17 cellular contexts compared by ENCODE assay signal in genomic region chr6:17768388-17768787, GRCh38.
A peak's percentile ranks its signal among the peaks of the same experiment; 100 is the strongest.
DNase-seq lines count a peak whose midpoint lies in the region; ATAC-seq and TF ChIP-seq lines count a peak whose summit lies in the region.
"Had no signal": no experiment of that assay in that cellular context is flagged by ENCODE, and none has a peak within 500 bp of the region (broad histone marks: within the 10 kb centered on the region; RNA-seq: fewer than 3 reads in every experiment).

No MANE protein-coding gene starts in this region.

- intact Hi-C loops in CD4-positive, alpha-beta T cell (cut with DNase I, micrococcal nuclease), result no loop called here
- intact Hi-C loops in activated CD4-positive, alpha-beta T cell treated with anti-CD3 and anti-CD28 coated beads, Interleukin-2, amount 10 ng/mL, durations not matched to agents 24 days and 14 days (cut with micrococcal nuclease), result no loop called here

- H3K27me3 ChIP-seq in Karpas-422 (ENCODE audit: low read length), result no peaks in the 10 kb centered on the region
- H3K27me3 ChIP-seq in CD4-positive, alpha-beta T cell (ENCODE audit: control insufficient read depth, insufficient read depth, low read length), result no peaks in the 10 kb centered on the region
- H3K27me3 ChIP-seq: BLaER1, ovary, Peyer's patch had no signal

- H3K79me2 ChIP-seq in Karpas-422 (ENCODE audit: low read length), result no peaks in the 10 kb centered on the region

- DNase-seq in AG10803 (ENCODE audit: low read depth) (peak; percentile 9), Karpas-422 (peak; percentile 43), astrocyte of the spinal cord (ENCODE audit: low read depth, low spot score) (peak; percentile 43), iris pigment epithelial cell (ENCODE audit: low read depth) (peak; percentile 54), SKM-1 (lab: John Stamatoyannopoulos, UW; ENCODE audit: unreplicated experiment) (no peak)
- DNase-seq in CD4-positive, alpha-beta T cell, result no peak
- DNase-seq in activated CD4-positive, alpha-beta T cell treated with anti-CD3 and anti-CD28 coated beads, Interleukin-2, amount 10 ng/mL, durations not matched to agents 24 days and 14 days, result no peak
- DNase-seq: activated T-cell treated with anti-CD3 and anti-CD28 coated beads for 4 hours; caudate nucleus; left colon; NCI-H1930; ovary; Peyer's patch; stimulated activated CD4-positive, alpha-beta T cell treated with anti-CD3 and anti-CD28 coated beads, Interleukin-1b, Interleukin-23, amount 100 ng/mL, for 48 hours; stimulated activated naive B cell treated with anti-CD40 and anti-IgM and Interleukin-4, amounts not matched to agents 10 μg/mL and 1 μg/mL and 100 μg/mL, for 72 hours had no signal

- in situ Hi-C loops in astrocyte of the spinal cord (cut with HindIII; ENCODE audit: low sequenced_read_pairs), result no loop called here

- H3K4me3 ChIP-seq in AG10803 (ENCODE audit: low read length) (no peak overlapping the region), Karpas-422 (ENCODE audit: low read length) (no peak overlapping the region), astrocyte of the spinal cord (ENCODE audit: low read depth, low read length) (no peak overlapping the region)
- H3K4me3 ChIP-seq: BLaER1, ovary, Peyer's patch had no signal

- no peaks in the 10 kb centered on the region for H3K9me2 ChIP-seq in Karpas-422 (replicated peaks; ENCODE audit: insufficient read depth, low read length)

- no peak overlapping the region for H3K4me2 ChIP-seq in Karpas-422 (ENCODE audit: low read depth, low read length, poor library complexity, severe bottlenecking)
- H3K4me2 ChIP-seq: BLaER1 had no signal

- POLR2A ChIA-PET in CD4-positive, alpha-beta T cell (lab: Charles Lee), result no interaction called here

- H3K27me3 Mint-ChIP-seq in CD4-positive, alpha-beta T cell, result peaks cover 16% of the 10 kb centered on the region
- H3K27me3 Mint-ChIP-seq in activated CD4-positive, alpha-beta T cell treated with anti-CD3 and anti-CD28 coated beads, Interleukin-2, amount 10 ng/mL, durations not matched to agents 24 days and 14 days, result peaks cover 21% of the 10 kb centered on the region
- H3K27me3 Mint-ChIP-seq: stimulated activated naive B cell treated with anti-CD40 and anti-IgM and Interleukin-4, amounts not matched to agents 10 μg/mL and 1 μg/mL and 100 μg/mL, for 72 hours had no signal

- H3K27ac ChIP-seq in Karpas-422 (ENCODE audit: low read length), result no peak overlapping the region
- H3K27ac ChIP-seq in CD4-positive, alpha-beta T cell (ENCODE audit: low read depth, low read length), result no peak overlapping the region
- H3K27ac ChIP-seq: BLaER1, ovary, Peyer's patch had no signal

- no peaks in the 10 kb centered on the region for H3K4me1 ChIP-seq in Karpas-422 (ENCODE audit: low read length)
- H3K4me1 ChIP-seq: BLaER1, Peyer's patch had no signal

- no peak for TF ChIP-seq CTCF in AG10803 (conservative IDR thresholded peaks at IDR 0.05; ENCODE audit: low read length)
- no peak for TF ChIP-seq CTCF in astrocyte of the spinal cord (IDR thresholded peaks at IDR 0.05; ENCODE audit: low read depth, low read length)
- no peak for TF ChIP-seq CTCF in CD4-positive, alpha-beta T cell (IDR thresholded peaks at IDR 0.05)

- no peaks in the 10 kb centered on the region for H3K36me3 ChIP-seq in Karpas-422 (ENCODE audit: insufficient read depth, low read length)
- H3K36me3 ChIP-seq: ovary had no signal

- no peaks in the 10 kb centered on the region for H3K9me3 ChIP-seq in Karpas-422 (ENCODE audit: low read length)
- no peaks in the 10 kb centered on the region for H3K9me3 ChIP-seq in CD4-positive, alpha-beta T cell (ENCODE audit: control insufficient read depth, low read length)
- H3K9me3 ChIP-seq: BLaER1, ovary, Peyer's patch had no signal

- H3K4me3 Mint-ChIP-seq in CD4-positive, alpha-beta T cell, result no peak overlapping the region
- H3K4me3 Mint-ChIP-seq in activated CD4-positive, alpha-beta T cell treated with anti-CD3 and anti-CD28 coated beads, Interleukin-2, amount 10 ng/mL, durations not matched to agents 24 days and 14 days, result no peak overlapping the region
- H3K4me3 Mint-ChIP-seq: stimulated activated naive B cell treated with anti-CD40 and anti-IgM and Interleukin-4, amounts not matched to agents 10 μg/mL and 1 μg/mL and 100 μg/mL, for 72 hours had no signal

- CTCF ChIA-PET in CD4-positive, alpha-beta T cell (lab: Charles Lee), result no interaction called here

- no peaks in the 10 kb centered on the region for H3K4me1 Mint-ChIP-seq in CD4-positive, alpha-beta T cell (ENCODE audit: low read depth)
- peaks cover 1% of the 10 kb centered on the region for H3K4me1 Mint-ChIP-seq in activated CD4-positive, alpha-beta T cell treated with anti-CD3 and anti-CD28 coated beads, Interleukin-2, amount 10 ng/mL, durations not matched to agents 24 days and 14 days
- H3K4me1 Mint-ChIP-seq: stimulated activated naive B cell treated with anti-CD40 and anti-IgM and Interleukin-4, amounts not matched to agents 10 μg/mL and 1 μg/mL and 100 μg/mL, for 72 hours had no signal

- no peak overlapping the region for H3K27ac Mint-ChIP-seq in CD4-positive, alpha-beta T cell
- H3K27ac Mint-ChIP-seq in activated CD4-positive, alpha-beta T cell treated with anti-CD3 and anti-CD28 coated beads, Interleukin-2, amount 10 ng/mL, durations not matched to agents 24 days and 14 days, result no peak overlapping the region
- H3K27ac Mint-ChIP-seq: stimulated activated naive B cell treated with anti-CD40 and anti-IgM and Interleukin-4, amounts not matched to agents 10 μg/mL and 1 μg/mL and 100 μg/mL, for 72 hours had no signal

- H2AFZ ChIP-seq in Karpas-422 (ENCODE audit: low read length), result no peak overlapping the region

- H4K20me1 ChIP-seq in Karpas-422 (ENCODE audit: insufficient read depth, low read depth, low read length), result no peaks in the 10 kb centered on the region
- H4K20me1 ChIP-seq: BLaER1 had no signal

- no peaks in the 10 kb centered on the region for H3K36me3 Mint-ChIP-seq in CD4-positive, alpha-beta T cell (ENCODE audit: low read depth)
- no peaks in the 10 kb centered on the region for H3K36me3 Mint-ChIP-seq in activated CD4-positive, alpha-beta T cell treated with anti-CD3 and anti-CD28 coated beads, Interleukin-2, amount 10 ng/mL, durations not matched to agents 24 days and 14 days (ENCODE audit: low read depth)

- H3K9ac ChIP-seq in Karpas-422 (ENCODE audit: low read length), result no peak overlapping the region
- H3K9ac ChIP-seq: BLaER1 had no signal

- ATAC-seq in GM18870 (IDR thresholded peaks at IDR 0.05; ENCODE audit: unreplicated experiment), result no peak
- ATAC-seq in CD4-positive, alpha-beta T cell (ENCODE audit: poor library complexity), result no peak
- ATAC-seq: left colon; stimulated activated naive B cell treated with anti-CD40 and anti-IgM and Interleukin-4, amounts not matched to agents 10 μg/mL and 1 μg/mL and 100 μg/mL, for 72 hours had no signal

- no peaks in the 10 kb centered on the region for H3K9me3 Mint-ChIP-seq in CD4-positive, alpha-beta T cell
- H3K9me3 Mint-ChIP-seq in activated CD4-positive, alpha-beta T cell treated with anti-CD3 and anti-CD28 coated beads, Interleukin-2, amount 10 ng/mL, durations not matched to agents 24 days and 14 days, result no peaks in the 10 kb centered on the region
- H3K9me3 Mint-ChIP-seq: stimulated activated naive B cell treated with anti-CD40 and anti-IgM and Interleukin-4, amounts not matched to agents 10 μg/mL and 1 μg/mL and 100 μg/mL, for 72 hours had no signal

Comparison
In these comparisons a context has a peak if more than half of its experiments do, and no peak if none do; other contexts are left out.
1. DNase-seq: peak in AG10803 (single experiment), Karpas-422 (single experiment), astrocyte of the spinal cord (single experiment) and iris pigment epithelial cell (single experiment); none in CD4-positive, alpha-beta T cell (0 of 10), SKM-1 (single experiment) and activated CD4-positive, alpha-beta T cell treated with anti-CD3 and anti-CD28 coated beads, Interleukin-2, amount 10 ng/mL, durations not matched to agents 24 days and 14 days (single experiment).